In the genomic region with DNA sequence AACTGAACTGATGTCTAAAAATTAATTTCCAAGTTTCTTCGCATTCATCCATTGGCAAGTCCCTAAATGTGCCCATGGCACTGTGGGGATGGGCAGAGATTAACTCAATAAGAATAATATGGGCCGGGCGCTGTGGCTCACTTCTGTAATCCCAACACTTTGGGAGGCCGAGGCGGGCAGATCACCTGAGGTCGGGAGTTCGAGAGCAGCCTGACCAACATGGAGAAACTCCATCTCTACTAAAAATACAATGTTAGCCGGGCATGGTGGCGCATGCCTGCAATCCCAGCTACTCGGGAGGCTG, we compare ENCODE assay signal across 8 cellular contexts. TPM values are rescaled to one million over a fixed set of nuclear protein-coding genes. Genes with fewer than 3 reads are reported as not detected.
DNase-seq lines count a peak whose midpoint lies in the region; ATAC-seq, FAIRE-seq and TF ChIP-seq lines count a peak whose summit lies in the region.
"Not testable (repeated sequence)": the region's sequence is repeated elsewhere in the genome, so short reads cannot be mapped to it uniquely, and the experiment has no call there.

No MANE protein-coding gene starts in this region.

- H4K91ac ChIP-seq in H1 (replicated peaks; ENCODE audit: insufficient read length, low read length), result not testable (repeated sequence)

- not testable (repeated sequence) for TF ChIP-seq CTCF in BE2C (IDR thresholded peaks at IDR 0.05; ENCODE audit: low read depth, low read length); H1 (IDR thresholded peaks at IDR 0.05; ENCODE audit: control extremely low read depth in 1 of 3, insufficient read depth in 1 of 3, low read depth in 1 of 3, low read length in 3 of 3); neural crest cell (conservative IDR thresholded peaks at IDR 0.05)

- H4K8ac ChIP-seq in H1 (ENCODE audit: extremely low read depth, insufficient read depth, low read length), result peak overlapping the region; percentile 64; the same call in 1 of the 2 replicates

- TF ChIP-seq RAD21 in H1 (IDR thresholded peaks at IDR 0.05 in 1 of 2, conservative IDR thresholded peaks at IDR 0.05 in 1 of 2; ENCODE audit: low read depth in 2 of 2, low read length in 2 of 2), result not testable (repeated sequence)

- H3K27ac ChIP-seq in HUES6 (ENCODE audit: low read depth, low read length); H1 (ENCODE audit: low read depth, low read length): not testable (repeated sequence)

- not testable (repeated sequence) for H3K36me3 ChIP-seq in BE2C; HUES6 (ENCODE audit: control insufficient read depth, insufficient read depth, low read length); H1 (ENCODE audit: control insufficient read depth in 2 of 4, insufficient read depth in 4 of 4, low read length in 3 of 4)

- not testable (repeated sequence) for ATAC-seq in T-cell (replicated peaks in 1 of 4); stimulated activated naive CD8-positive, alpha-beta T cell treated with anti-CD3 and anti-CD28 coated beads, Interleukin-15, amount 100 ng/mL, for 72 hours

- 85% methylated on average over 10 of the region's 10 CpGs; no CpG with 5 or more reads in 1 of the 2 experiments for WGBS in H1 (ENCODE audit: extremely low coverage in 1 of 2, insufficient coverage in 1 of 2, insufficient read length in 1 of 2, insufficient replicate concordance in 2 of 2, low coverage in 1 of 2, low lambda C conversion rate in 2 of 2, missing lambda C conversion rate in 1 of 2), 2 experiments

- not testable (repeated sequence) for H3K27me3 Mint-ChIP-seq in T-cell; activated naive CD8-positive, alpha-beta T cell treated with anti-CD3 and anti-CD28 coated beads for 36 hours; immature natural killer cell (ENCODE audit: low read depth in 3 of 3); neural crest cell (ENCODE audit: low read depth); stimulated activated naive CD8-positive, alpha-beta T cell treated with anti-CD3 and anti-CD28 coated beads, Interleukin-15, amount 100 ng/mL, for 72 hours

- not testable (repeated sequence) for H3K9me3 ChIP-seq in BE2C; HUES6 (ENCODE audit: control insufficient read depth, insufficient read depth, low read depth, low read length); H1 (ENCODE audit: insufficient read depth in 2 of 2, low read depth in 1 of 2, low read length in 1 of 2)

- TF ChIP-seq POLR2A in H1 (IDR thresholded peaks at IDR 0.05; ENCODE audit: control extremely low read depth in 1 of 2, low read depth in 2 of 2, low read length in 2 of 2), result not testable (repeated sequence)

- H2BK20ac ChIP-seq in H1 (ENCODE audit: low read length), result not testable (repeated sequence)

- peaks cover 4 to 45% of the 10 kb centered on the region in 2 experiments; a peak in 3 of 4 replicates for H3K79me2 ChIP-seq in H1 (ENCODE audit: control insufficient read depth in 1 of 2, insufficient read depth in 2 of 2, low read length in 2 of 2)

- H3K4me3 Mint-ChIP-seq in T-cell (peak overlapping the region; percentile 83 to 97 (median 95)), immature natural killer cell (peak overlapping the region; percentile 85 to 94 (median 92)), neural crest cell (peak overlapping the region; percentile 93)
- H3K4me3 Mint-ChIP-seq in activated naive CD8-positive, alpha-beta T cell treated with anti-CD3 and anti-CD28 coated beads for 36 hours, result peak overlapping the region; percentile 87
- peak overlapping the region; percentile 91 to 97 for H3K4me3 Mint-ChIP-seq in stimulated activated naive CD8-positive, alpha-beta T cell treated with anti-CD3 and anti-CD28 coated beads, Interleukin-15, amount 100 ng/mL, for 72 hours

- not testable (repeated sequence) for H3K27me3 ChIP-seq in BE2C; HUES6 (ENCODE audit: control insufficient read depth, insufficient read depth, low read length); H1 (replicated peaks in 1 of 4; ENCODE audit: control insufficient read depth in 3 of 4, extremely low read depth in 1 of 4, insufficient read depth in 3 of 4, low read length in 3 of 4)

- peak overlapping the region; percentile 38 to 85; a peak in 3 of 4 replicates for H3K4me2 ChIP-seq in H1 (ENCODE audit: insufficient read depth in 1 of 2, low read depth in 2 of 2, low read length in 2 of 2)

- POLR2A ChIA-PET in T-cell (lab: Charles Lee) (interaction anchor here in 1 of 2 donors (0.6 kb wide), 1 partner anchor 22 kb away, joined by 3 read pairs; no protein-coding TSS in a partner anchor), H1 (lab: Charles Lee; ENCODE audit: partially characterized antibody) (interaction anchor here (1.4 to 2.0 kb wide), 3 partner anchors 17 to 24 kb away, joined by 5 to 8 read pairs (median 8); a partner anchor contains a TSS)

- H3K27ac Mint-ChIP-seq in T-cell (peak overlapping the region; percentile 82 to 85), immature natural killer cell (peak overlapping the region in 3 of 6 donors; percentile 14 to 81 (median 73))
- peak overlapping the region; percentile 91 for H3K27ac Mint-ChIP-seq in activated naive CD8-positive, alpha-beta T cell treated with anti-CD3 and anti-CD28 coated beads for 36 hours
- not testable (repeated sequence) for H3K27ac Mint-ChIP-seq in neural crest cell (ENCODE audit: unreplicated experiment)
- peak overlapping the region; percentile 42 to 89 for H3K27ac Mint-ChIP-seq in stimulated activated naive CD8-positive, alpha-beta T cell treated with anti-CD3 and anti-CD28 coated beads, Interleukin-15, amount 100 ng/mL, for 72 hours

- not testable (repeated sequence) for DNase-seq in BE2C; T-cell; activated naive CD8-positive, alpha-beta T cell treated with anti-CD3 and anti-CD28 coated beads for 36 hours; H1 (ENCODE audit: low read depth in 1 of 2, low spot score in 2 of 2); immature natural killer cell; neural crest cell (ENCODE audit: low read depth, low spot score); stimulated activated naive CD8-positive, alpha-beta T cell treated with anti-CD3 and anti-CD28 coated beads, Interleukin-15, amount 100 ng/mL, for 72 hours

- H3K4me1 ChIP-seq in BE2C; H1 (replicated peaks in 1 of 4; ENCODE audit: control insufficient read depth in 3 of 4, insufficient read depth in 4 of 4, low read length in 3 of 4): not testable (repeated sequence)
- peaks cover 13% of the 10 kb centered on the region; the same call in 1 of the 2 replicates for H3K4me1 ChIP-seq in HUES6 (ENCODE audit: control insufficient read depth, insufficient read depth, low read length)

- not testable (repeated sequence) for H4K5ac ChIP-seq in H1 (ENCODE audit: insufficient read length, low read depth, low read length)

- H2BK12ac ChIP-seq in H1 (ENCODE audit: low read depth, low read length), result not testable (repeated sequence)

- not testable (repeated sequence) for H4K20me1 ChIP-seq in H1 (replicated peaks in 1 of 2; ENCODE audit: control insufficient read depth in 1 of 2, insufficient read depth in 2 of 2, low read length in 2 of 2)

- H3K18ac ChIP-seq in H1 (ENCODE audit: extremely low read depth, low read length), result not testable (repeated sequence)

- H2BK120ac ChIP-seq in H1 (replicated peaks; ENCODE audit: low read depth, low read length), result not testable (repeated sequence)

- H2BK15ac ChIP-seq in H1 (ENCODE audit: low read length), result not testable (repeated sequence)

- H3K79me1 ChIP-seq in H1 (ENCODE audit: low read depth, low read length), result not testable (repeated sequence)

- not testable (repeated sequence) for H3K14ac ChIP-seq in H1 (ENCODE audit: insufficient read length)

- FAIRE-seq in H1 (lab: Jason Lieb, UNC), result not testable (repeated sequence)

- H3K23me2 ChIP-seq in H1 (ENCODE audit: low read depth, low read length), result not testable (repeated sequence)

- H3K4ac ChIP-seq in H1 (replicated peaks; ENCODE audit: insufficient read length, low read depth, low read length), result not testable (repeated sequence)

- 0 out of 2 replicates have a peak overlapping the region, but pooled peaks have one; percentile 80 for H3K4me3 ChIP-seq in BE2C (ENCODE audit: low read depth, low read length)
- peak overlapping the region; percentile 83; the same call in 1 of the 2 replicates for H3K4me3 ChIP-seq in HUES6 (ENCODE audit: low read depth, low read length)
- H3K4me3 ChIP-seq in H1 (ENCODE audit: extremely low read depth in 1 of 4, insufficient read depth in 2 of 4, low read depth in 3 of 4, low read length in 4 of 4), result peak overlapping the region; percentile 88 to 98 (median 92); a peak in 7 of 8 replicates

- not testable (repeated sequence) for H2BK5ac ChIP-seq in H1 (ENCODE audit: low read depth, low read length)

- CTCF ChIA-PET in T-cell (lab: Charles Lee); H1 (lab: Charles Lee; ENCODE audit: partially characterized antibody): not testable (repeated sequence)

- H3K9ac ChIP-seq in HUES6 (ENCODE audit: low read length); H1 (replicated peaks in 1 of 4; ENCODE audit: extremely low read depth in 1 of 4, low read depth in 3 of 4, low read length in 3 of 4): not testable (repeated sequence)

- H3K4me1 Mint-ChIP-seq in T-cell (peaks cover 48 to 55% (median 49%) of the 10 kb centered on the region in 3 donors), immature natural killer cell (peaks cover 43 to 59% of the 10 kb centered on the region in 2 donors), neural crest cell (peaks cover 48% of the 10 kb centered on the region)
- H3K4me1 Mint-ChIP-seq in activated naive CD8-positive, alpha-beta T cell treated with anti-CD3 and anti-CD28 coated beads for 36 hours, result peaks cover 42% of the 10 kb centered on the region
- H3K4me1 Mint-ChIP-seq in stimulated activated naive CD8-positive, alpha-beta T cell treated with anti-CD3 and anti-CD28 coated beads, Interleukin-15, amount 100 ng/mL, for 72 hours, result peaks cover 58% of the 10 kb centered on the region

- H3K36me3 Mint-ChIP-seq in T-cell; activated naive CD8-positive, alpha-beta T cell treated with anti-CD3 and anti-CD28 coated beads for 36 hours; immature natural killer cell; neural crest cell (ENCODE audit: low read depth): not testable (repeated sequence)

- not testable (repeated sequence) for H3K9me3 Mint-ChIP-seq in T-cell; activated naive CD8-positive, alpha-beta T cell treated with anti-CD3 and anti-CD28 coated beads for 36 hours; immature natural killer cell; neural crest cell; stimulated activated naive CD8-positive, alpha-beta T cell treated with anti-CD3 and anti-CD28 coated beads, Interleukin-15, amount 100 ng/mL, for 72 hours

- not testable (repeated sequence) for H2AK5ac ChIP-seq in H1 (ENCODE audit: low read depth, low read length)

- H2AFZ ChIP-seq in H1 (ENCODE audit: low read length), result not testable (repeated sequence)

- not testable (repeated sequence) for H3K56ac ChIP-seq in H1 (replicated peaks; ENCODE audit: insufficient read length, low read depth, low read length)

- H3K23ac ChIP-seq in H1 (ENCODE audit: insufficient read length), result not testable (repeated sequence)

- not testable (repeated sequence) for TF ChIP-seq EP300 in H1 (IDR thresholded peaks at IDR 0.05; ENCODE audit: borderline replicate concordance in 1 of 2, low read depth in 2 of 2, low read length in 2 of 2)

RNA-seq across cellular contexts. Expression of a gene that starts 0.5 kb away (rescaled TPM):
- polyA plus RNA-seq in BE2C (2012; ENCODE audit: insufficient read depth, insufficient read length, low read depth), result 33.9 TPM
- total RNA-seq in T-cell (10 to 100 TPM; 22.3 to 24.5 (median 22.7) TPM), neural crest cell (21.5 and 28.0 TPM in 2 replicates)
- total RNA-seq in activated naive CD8-positive, alpha-beta T cell treated with anti-CD3 and anti-CD28 coated beads for 36 hours, result 10 to 100 TPM; 19.1 to 19.6 TPM
- 19.8 and 25.5 TPM in 2 replicates for total RNA-seq in H1 (2021; fragmentation: NEBNext Ultra II Directional; extraction: Animal tissue kit (Norgen Biotek cat#: 25700))
- polyA plus RNA-seq in H1 (2011; rRNA removed) (13.0 and 24.0 TPM in 2 replicates), immature natural killer cell (1 to 10 TPM; 2.0 to 7.5 (median 4.1) TPM)
- 19.1 TPM for polyA plus RNA-seq in H1 (2011; cell fraction: cytosol; rRNA removed)
- polyA plus RNA-seq in H1 (2011; cell fraction: nucleus; rRNA removed), result 23.0 TPM
- polyA plus RNA-seq in H1 (2012, experiment 1 of 2), result 12.3 to 26.3 TPM (median 24.9 TPM) in 4 replicates
- 22.9 TPM for polyA plus RNA-seq in H1 (2012, experiment 2 of 2)
- 20.4 TPM for polyA plus RNA-seq in H1 (2013, experiment 1 of 2)
- 23.6 TPM for polyA plus RNA-seq in H1 (2013, experiment 2 of 2)
- polyA minus RNA-seq in H1 (2011; rRNA and poly(A)+ RNA removed), result 7.1 and 7.4 TPM in 2 replicates
- 11.6 TPM for polyA minus RNA-seq in H1 (2011; cell fraction: cytosol; rRNA and poly(A)+ RNA removed)
- polyA minus RNA-seq in H1 (2011; cell fraction: nucleus; rRNA and poly(A)+ RNA removed), result 10.0 TPM

RNA-seq across cellular contexts. Expression of a gene that starts 1.9 kb away (rescaled TPM):
- polyA plus RNA-seq in BE2C (2012; ENCODE audit: insufficient read depth, insufficient read length, low read depth), result 20.6 TPM
- total RNA-seq in T-cell (10 to 100 TPM; 19.3 to 32.9 (median 26.0) TPM), neural crest cell (50.5 and 54.0 TPM in 2 replicates)
- 100 to 1,000 TPM; 102 to 103 TPM for total RNA-seq in activated naive CD8-positive, alpha-beta T cell treated with anti-CD3 and anti-CD28 coated beads for 36 hours
- 78.3 and 79.9 TPM in 2 replicates for total RNA-seq in H1 (2021; fragmentation: NEBNext Ultra II Directional; extraction: Animal tissue kit (Norgen Biotek cat#: 25700))
- polyA plus RNA-seq in H1 (2011; rRNA removed) (30.9 and 34.3 TPM in 2 replicates), immature natural killer cell (10 to 100 TPM; 24.9 to 37.6 (median 28.6) TPM)
- polyA plus RNA-seq in H1 (2011; cell fraction: cytosol; rRNA removed), result 47.3 TPM
- 42.0 TPM for polyA plus RNA-seq in H1 (2011; cell fraction: nucleus; rRNA removed)
- polyA plus RNA-seq in H1 (2012, experiment 1 of 2), result 56.9 to 66.5 TPM (median 58.3 TPM) in 4 replicates
- polyA plus RNA-seq in H1 (2012, experiment 2 of 2), result 39.2 TPM
- polyA plus RNA-seq in H1 (2013, experiment 1 of 2), result 67.7 TPM
- polyA plus RNA-seq in H1 (2013, experiment 2 of 2), result 66.3 TPM
- polyA minus RNA-seq in H1 (2011; rRNA and poly(A)+ RNA removed), result 91.2 and 91.8 TPM in 2 replicates
- 26.5 TPM for polyA minus RNA-seq in H1 (2011; cell fraction: cytosol; rRNA and poly(A)+ RNA removed)
- polyA minus RNA-seq in H1 (2011; cell fraction: nucleus; rRNA and poly(A)+ RNA removed), result 45.0 TPM

RNA-seq across cellular contexts. Expression of a gene that starts 24.4 kb away (rescaled TPM):
- not detected for polyA plus RNA-seq in BE2C (2012; ENCODE audit: insufficient read depth, insufficient read length, low read depth)
- total RNA-seq in T-cell (under 1 TPM in 3 of 5 donors, not detected in 2; 0.40 to 0.55 (median 0.43) TPM), neural crest cell (1.2 and 1.3 TPM in 2 replicates)
- not detected for total RNA-seq in activated naive CD8-positive, alpha-beta T cell treated with anti-CD3 and anti-CD28 coated beads for 36 hours
- total RNA-seq in H1 (2021; fragmentation: NEBNext Ultra II Directional; extraction: Animal tissue kit (Norgen Biotek cat#: 25700)), result 0.30 and 0.38 TPM in 2 replicates
- polyA plus RNA-seq in H1 (2011; rRNA removed) (0.09 and 0.15 TPM in 2 replicates), immature natural killer cell (not detected)
- polyA plus RNA-seq in H1 (2011; cell fraction: cytosol; rRNA removed), result 0.18 TPM
- polyA plus RNA-seq in H1 (2011; cell fraction: nucleus; rRNA removed), result 0.16 TPM
- polyA plus RNA-seq in H1 (2012, experiment 1 of 2), result 0.83 to 1.3 TPM (median 0.98 TPM) in 4 replicates
- polyA plus RNA-seq in H1 (2012, experiment 2 of 2), result not detected
- polyA plus RNA-seq in H1 (2013, experiment 1 of 2), result 0.85 TPM
- 0.72 TPM for polyA plus RNA-seq in H1 (2013, experiment 2 of 2)
- 0.38 TPM in 1 of 2 replicates, not detected in the other for polyA minus RNA-seq in H1 (2011; rRNA and poly(A)+ RNA removed)
- not detected for polyA minus RNA-seq in H1 (2011; cell fraction: cytosol; rRNA and poly(A)+ RNA removed)
- polyA minus RNA-seq in H1 (2011; cell fraction: nucleus; rRNA and poly(A)+ RNA removed), result not detected

RNA-seq across cellular contexts. Expression of a gene that starts 44.0 kb away (rescaled TPM):
- polyA plus RNA-seq in BE2C (2012; ENCODE audit: insufficient read depth, insufficient read length, low read depth), result 8.5 TPM
- 1 to 10 TPM; 3.5 to 9.7 (median 5.8) TPM for total RNA-seq in T-cell
- total RNA-seq in activated naive CD8-positive, alpha-beta T cell treated with anti-CD3 and anti-CD28 coated beads for 36 hours, result 10 to 100 TPM; 28.5 to 30.6 TPM
- 15.7 and 20.3 TPM in 2 replicates for total RNA-seq in H1 (2021; fragmentation: NEBNext Ultra II Directional; extraction: Animal tissue kit (Norgen Biotek cat#: 25700))
- 7.8 and 9.2 TPM in 2 replicates for polyA plus RNA-seq in H1 (2011; rRNA removed)
- 9.1 TPM for polyA plus RNA-seq in H1 (2011; cell fraction: cytosol; rRNA removed)
- polyA plus RNA-seq in H1 (2011; cell fraction: nucleus; rRNA removed), result 10.4 TPM
- 13.9 to 20.0 TPM (median 15.4 TPM) in 4 replicates for polyA plus RNA-seq in H1 (2012, experiment 1 of 2)
- polyA plus RNA-seq in H1 (2012, experiment 2 of 2), result 8.4 TPM
- polyA plus RNA-seq in H1 (2013, experiment 1 of 2), result 35.0 TPM
- 30.2 TPM for polyA plus RNA-seq in H1 (2013, experiment 2 of 2)
- polyA minus RNA-seq in H1 (2011; rRNA and poly(A)+ RNA removed), result 2.6 and 3.2 TPM in 2 replicates
- 5.4 TPM for polyA minus RNA-seq in H1 (2011; cell fraction: cytosol; rRNA and poly(A)+ RNA removed)
- 15.0 TPM for polyA minus RNA-seq in H1 (2011; cell fraction: nucleus; rRNA and poly(A)+ RNA removed)
- polyA plus RNA-seq in immature natural killer cell, result 10 to 100 TPM in 1 of 3 donors, 1 to 10 TPM in 2; 7.8 to 12.1 (median 8.1) TPM
- total RNA-seq in neural crest cell, result 25.9 and 26.9 TPM in 2 replicates
